Comparison of ENCODE assay signal across 1 cellular context in the genomic region with DNA sequence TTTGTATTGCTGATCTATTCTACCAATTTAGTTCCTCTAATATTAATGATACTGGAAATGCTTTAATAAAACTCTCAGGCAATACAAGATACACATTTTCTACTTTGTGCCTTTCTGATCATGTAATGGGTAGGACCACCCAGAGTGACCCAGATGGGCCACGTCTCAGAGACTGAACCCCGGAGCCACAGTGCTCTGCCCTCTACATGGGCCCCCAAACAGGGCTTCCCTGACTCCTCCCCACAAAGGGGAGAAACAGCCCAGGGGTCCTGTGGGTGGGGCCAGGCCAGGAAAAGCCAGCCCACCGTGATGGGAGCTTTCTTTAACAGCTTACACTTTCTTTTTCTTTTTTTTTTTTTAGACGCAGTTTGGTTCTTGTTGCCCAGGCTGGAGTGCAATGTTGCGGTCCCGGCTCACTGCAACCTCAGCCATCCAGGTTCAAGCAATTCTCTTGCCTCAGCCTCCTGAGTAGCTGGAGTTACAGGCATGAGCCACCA.
TF ChIP-seq lines count a peak whose summit lies in the region.

No MANE protein-coding gene starts in this region.

TF ChIP-seq in SK-N-SH treated with all-trans-retinoic acid at 6 μM for 48 hours, 23 proteins besides CTCF, POLR2A, EP300 and RAD21:
- no peak for TF ChIP-seq ZNF565 (CRISPR knock-in tag; conservative IDR thresholded peaks at IDR 0.05; ENCODE audit: low read depth)
- no peak for TF ChIP-seq SNAI2 (CRISPR knock-in tag; IDR thresholded peaks at IDR 0.05)
- no peak for TF ChIP-seq ESRRG (CRISPR knock-in tag; IDR thresholded peaks at IDR 0.05)
- TF ChIP-seq ZFP30 (CRISPR knock-in tag; IDR thresholded peaks at IDR 0.05): no peak
- TF ChIP-seq TCF4 (CRISPR knock-in tag; IDR thresholded peaks at IDR 0.05; ENCODE audit: borderline replicate concordance): no peak
- no peak for TF ChIP-seq ZC3H10 (CRISPR knock-in tag; IDR thresholded peaks at IDR 0.05)
- no peak for TF ChIP-seq ZNF70 (CRISPR knock-in tag; IDR thresholded peaks at IDR 0.05)
- no peak for TF ChIP-seq BACH2 (CRISPR knock-in tag; IDR thresholded peaks at IDR 0.05; ENCODE audit: borderline replicate concordance)
- no peak for TF ChIP-seq ZFP3 (CRISPR knock-in tag; IDR thresholded peaks at IDR 0.05)
- TF ChIP-seq, protein P1, sequence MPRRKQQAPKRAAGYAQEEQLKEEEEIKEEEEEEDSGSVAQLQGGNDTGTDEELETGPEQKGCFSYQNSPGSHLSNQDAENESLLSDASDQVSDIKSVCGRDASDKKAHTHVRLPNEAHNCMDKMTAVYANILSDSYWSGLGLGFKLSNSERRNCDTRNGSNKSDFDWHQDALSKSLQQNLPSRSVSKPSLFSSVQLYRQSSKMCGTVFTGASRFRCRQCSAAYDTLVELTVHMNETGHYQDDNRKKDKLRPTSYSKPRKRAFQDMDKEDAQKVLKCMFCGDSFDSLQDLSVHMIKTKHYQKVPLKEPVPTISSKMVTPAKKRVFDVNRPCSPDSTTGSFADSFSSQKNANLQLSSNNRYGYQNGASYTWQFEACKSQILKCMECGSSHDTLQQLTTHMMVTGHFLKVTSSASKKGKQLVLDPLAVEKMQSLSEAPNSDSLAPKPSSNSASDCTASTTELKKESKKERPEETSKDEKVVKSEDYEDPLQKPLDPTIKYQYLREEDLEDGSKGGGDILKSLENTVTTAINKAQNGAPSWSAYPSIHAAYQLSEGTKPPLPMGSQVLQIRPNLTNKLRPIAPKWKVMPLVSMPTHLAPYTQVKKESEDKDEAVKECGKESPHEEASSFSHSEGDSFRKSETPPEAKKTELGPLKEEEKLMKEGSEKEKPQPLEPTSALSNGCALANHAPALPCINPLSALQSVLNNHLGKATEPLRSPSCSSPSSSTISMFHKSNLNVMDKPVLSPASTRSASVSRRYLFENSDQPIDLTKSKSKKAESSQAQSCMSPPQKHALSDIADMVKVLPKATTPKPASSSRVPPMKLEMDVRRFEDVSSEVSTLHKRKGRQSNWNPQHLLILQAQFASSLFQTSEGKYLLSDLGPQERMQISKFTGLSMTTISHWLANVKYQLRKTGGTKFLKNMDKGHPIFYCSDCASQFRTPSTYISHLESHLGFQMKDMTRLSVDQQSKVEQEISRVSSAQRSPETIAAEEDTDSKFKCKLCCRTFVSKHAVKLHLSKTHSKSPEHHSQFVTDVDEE (CRISPR knock-in tag; IDR thresholded peaks at IDR 0.05): no peak
